ENCODE assay signal across 15 cellular contexts in genomic region chr3:115052906-115053305, GRCh38.
DNase-seq lines count a peak whose midpoint lies in the region; ATAC-seq lines count a peak whose summit lies in the region.
"Had no signal": no experiment of that assay in that cellular context is flagged by ENCODE, and none has a peak within 500 bp of the region (broad histone marks: within the 10 kb centered on the region; RNA-seq: fewer than 3 reads in every experiment).

No MANE protein-coding gene starts in this region.

- peak; percentile 72 for ATAC-seq in GM18868 (IDR thresholded peaks at IDR 0.05; ENCODE audit: unreplicated experiment)

- peak; percentile 40 for DNase-seq in OCI-M1 (lab: John Stamatoyannopoulos, UW)
- DNase-seq in substantia nigra (lab: John Stamatoyannopoulos, UW), result no peak
- no peak for DNase-seq in NCI-H2107 treated with DMSO at 0.1 percent for 48 hours (lab: John Stamatoyannopoulos, UW; ENCODE audit: unreplicated experiment)
- no peak for DNase-seq in activated effector memory CD4-positive, alpha-beta T cell treated with anti-CD3 and anti-CD28 coated beads, Interleukin-2, amount 50 U/mL, for 16 hours
- DNase-seq in SIG-M5 (lab: John Stamatoyannopoulos, UW), result no peak
- DNase-seq: CD4-positive, alpha-beta T cell; DMS79 treated with DMSO at 0.1 percent for 48 hours; H7; KBM-7; NCI-H1105; NCI-H2029; NCI-H524; SHP77 treated with DMSO at 0.1 percent for 48 hours had no signal

- H3K27ac ChIP-seq in cingulate gyrus (ENCODE audit: low read depth, low read length), result peak overlapping the region; percentile 1
- H3K27ac ChIP-seq in substantia nigra (ENCODE audit: low read depth, low read length, poor library complexity, severe bottlenecking), result peak overlapping the region; percentile 35
